ENCODE assay signal across 8 cellular contexts in the genomic region with DNA sequence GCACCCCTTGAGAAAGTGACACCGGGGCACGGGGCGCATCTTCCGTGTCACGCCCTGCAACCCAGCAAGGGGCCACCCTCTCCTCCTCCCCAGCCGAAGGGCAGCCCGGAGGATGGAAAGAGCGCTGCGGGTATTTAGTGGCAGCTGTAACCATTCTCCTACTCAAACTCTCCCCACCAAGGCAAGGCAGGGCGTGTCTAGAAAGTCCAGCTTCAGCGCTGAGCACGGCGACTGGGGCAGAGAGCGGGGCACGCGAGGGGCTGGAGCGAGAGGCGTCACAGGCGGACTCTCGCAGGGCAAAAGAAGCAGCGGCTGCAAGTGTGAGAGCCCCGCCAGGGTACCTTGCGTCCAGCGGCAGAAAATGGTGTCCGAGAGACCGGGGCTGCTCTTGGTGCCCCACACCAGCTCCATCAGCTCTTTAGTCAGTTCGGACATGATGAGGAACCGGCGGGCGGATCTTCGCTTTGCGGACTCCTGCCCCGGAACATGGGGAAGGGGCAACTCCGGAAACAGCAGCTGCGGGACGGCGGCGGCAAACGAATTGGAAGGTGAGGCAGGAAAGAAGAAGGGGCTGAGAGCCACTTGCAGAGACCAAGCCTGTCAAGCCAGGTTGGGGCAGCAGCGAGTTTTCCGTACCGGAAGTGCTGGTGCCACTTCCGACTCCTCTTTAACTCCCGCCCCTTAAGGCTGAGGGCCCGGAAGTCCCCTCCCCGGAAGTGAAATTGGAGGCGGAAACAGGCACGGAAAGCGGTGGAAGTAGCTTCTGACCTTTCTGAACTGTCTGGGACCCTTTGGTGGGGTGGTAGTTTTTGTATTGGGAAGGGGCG. TPM values are rescaled to one million over a fixed set of nuclear protein-coding genes. Genes with fewer than 3 reads are reported as not detected.
DNase-seq lines count a peak whose midpoint lies in the region; ATAC-seq, FAIRE-seq and TF ChIP-seq lines count a peak whose summit lies in the region.

A gene (minus strand): TSS at position 643 of the 827 bp plus-strand sequence. CDS start 208 bp downstream, at position 435.

- peak within 1 kb of the TSS; percentile 90 to 95 for H3K4me3 ChIP-seq in kidney (ENCODE audit: low read length in 2 of 2)

- peaks cover 2 to 4% of the 10 kb centered on the region in 2 donors for H3K4me1 ChIP-seq in kidney (ENCODE audit: control insufficient read depth in 1 of 2, insufficient read depth in 1 of 2, low read depth in 1 of 2, low read length in 2 of 2)

- TF ChIP-seq CTCF in kidney (IDR thresholded peaks at IDR 0.05; ENCODE audit: borderline replicate concordance, extremely low read depth, insufficient read depth), result no peak

- H3K36me3 ChIP-seq in kidney (ENCODE audit: control insufficient read depth in 1 of 2, insufficient read depth in 2 of 2, low read length in 2 of 2), result no peaks in the 10 kb centered on the region

- peak within 1 kb of the TSS; percentile 80 to 88 for H3K9ac ChIP-seq in kidney (ENCODE audit: low read length in 2 of 2)

- no peaks in the 10 kb centered on the region for H3K9me3 ChIP-seq in kidney (ENCODE audit: control insufficient read depth in 1 of 2, low read length in 2 of 2)

- ATAC-seq in GM18870 (IDR thresholded peaks at IDR 0.05; ENCODE audit: unreplicated experiment), result peak; percentile 84
- ATAC-seq in HG03108 (IDR thresholded peaks at IDR 0.05; ENCODE audit: unreplicated experiment), result peak; percentile 81
- peak; percentile 97 to 98 for ATAC-seq in activated CD4-positive, CD25-positive, alpha-beta regulatory T cell treated with anti-CD3 and anti-CD28 coated beads, Interleukin-2, amount 50 U/mL, for 24 hours

- peak within 1 kb of the TSS; percentile 52 to 61 for H3K27ac ChIP-seq in kidney (ENCODE audit: low read depth in 2 of 2, low read length in 2 of 2)

- DNase-seq in AG08395 (ENCODE audit: low spot score), result peak; percentile 85
- peak; percentile 24 for DNase-seq in NCI-H345 treated with DMSO at 0.1 percent for 48 hours (lab: John Stamatoyannopoulos, UW; ENCODE audit: unreplicated experiment)
- peak; percentile 87 for DNase-seq in cerebellum (ENCODE audit: low spot score)
- DNase-seq in kidney, result peak; percentile 93
- peak; percentile 58 to 67 for DNase-seq in stimulated activated CD4-positive, alpha-beta T cell treated with anti-CD3 and anti-CD28 coated beads, Interleukin-15, amount 100 ng/mL, for 1 hour (ENCODE audit: low read depth in 1 of 2, low spot score in 1 of 2)

- intact Hi-C loops in kidney (cut with DNase I), result no loop called here

- FAIRE-seq in kidney (lab: Jason Lieb, UNC), result no peak

RNA-seq across cellular contexts. Expression of the gene that starts here (rescaled TPM):
- total RNA-seq in cerebellum (63.5 TPM), kidney (31.5 TPM)
- polyA plus RNA-seq in kidney (ENCODE audit: insufficient read depth, low read depth, low replicate concordance), result 22.2 TPM

Comparison
In these comparisons a context has a peak if more than half of its experiments do, and no peak if none do; other contexts are left out.
1. Peak in every context shown above with its lines: DNase-seq, ATAC-seq, H3K4me3 ChIP-seq and H3K27ac ChIP-seq.
2. DNase-seq: peak in every context shown above with its lines; median percentile 93 in kidney; 87 in cerebellum; 85 in AG08395; 62 in stimulated activated CD4-positive, alpha-beta T cell treated with anti-CD3 and anti-CD28 coated beads, Interleukin-15, amount 100 ng/mL, for 1 hour; 24 in NCI-H345 treated with DMSO at 0.1 percent for 48 hours.